15 cellular contexts compared by ENCODE assay signal in genomic region chr17:77602883-77603640, GRCh38.
DNase-seq lines count a peak whose midpoint lies in the region; ATAC-seq, FAIRE-seq and TF ChIP-seq lines count a peak whose summit lies in the region.
"Had no signal": no experiment of that assay in that cellular context is flagged by ENCODE, and none has a peak within 500 bp of the region (broad histone marks: within the 10 kb centered on the region; RNA-seq: fewer than 3 reads in every experiment).

No MANE protein-coding gene starts in this region.

- H3K36me3 ChIP-seq in lower lobe of right lung (no peaks in the 10 kb centered on the region), left lung (no peaks in the 10 kb centered on the region)

- DNase-seq in H54 (ENCODE audit: insufficient read length, low spot score) (no peak), lower lobe of right lung (no peak), AG08396 (ENCODE audit: low spot score) (no peak), NCI-H2029 treated with DMSO at 0.1 percent for 48 hours (lab: John Stamatoyannopoulos, UW) (no peak), left lung (no peak)
- DNase-seq: activated CD4-positive, alpha-beta T cell treated with anti-CD3 and anti-CD28 coated beads, Interleukin-2, amount 10 ng/mL, durations not matched to agents 24 days and 14 days; activated naive CD4-positive, alpha-beta T cell treated with anti-CD3 and anti-CD28 coated beads for 36 hours; DMS79 treated with DMSO at 0.1 percent for 48 hours; Kasumi-1; NCI-H2081 had no signal

- intact Hi-C loops in lower lobe of right lung (cut with DNase I) (no loop called here), left lung (cut with DNase I) (no loop called here)

- no peaks in the 10 kb centered on the region for H3K36me3 Mint-ChIP-seq in brain

- H3K4me1 ChIP-seq in lower lobe of right lung (peaks cover 7% of the 10 kb centered on the region), left lung (no peaks in the 10 kb centered on the region)

- H3K9me3 ChIP-seq in lower lobe of right lung (no peaks in the 10 kb centered on the region), left lung (no peaks in the 10 kb centered on the region)

- H3K9me3 Mint-ChIP-seq in brain, result peaks cover 0 to 10% (median 0%) of the 10 kb centered on the region in 5 experiments
- H3K9me3 Mint-ChIP-seq: activated CD4-positive, alpha-beta T cell treated with anti-CD3 and anti-CD28 coated beads, Interleukin-2, amount 10 ng/mL, durations not matched to agents 24 days and 14 days; activated naive CD4-positive, alpha-beta T cell treated with anti-CD3 and anti-CD28 coated beads for 36 hours had no signal

- ATAC-seq in lower lobe of right lung (no peak), GM19351 (IDR thresholded peaks at IDR 0.05; ENCODE audit: unreplicated experiment) (no peak), left lung (no peak)
- ATAC-seq: left colon had no signal

- H3K4me1 Mint-ChIP-seq in brain, result peaks cover 41% of the 10 kb centered on the region
- H3K4me1 Mint-ChIP-seq: activated CD4-positive, alpha-beta T cell treated with anti-CD3 and anti-CD28 coated beads, Interleukin-2, amount 10 ng/mL, durations not matched to agents 24 days and 14 days; B cell had no signal

- H3K27me3 Mint-ChIP-seq in brain, result peaks cover 6% of the 10 kb centered on the region

- TF ChIP-seq CTCF in brain (conservative IDR thresholded peaks at IDR 0.05) (no peak), lower lobe of right lung (IDR thresholded peaks at IDR 0.05) (no peak), left lung (IDR thresholded peaks at IDR 0.05) (no peak)

- H3K4me3 ChIP-seq in lower lobe of right lung, result no peak overlapping the region
- H3K4me3 ChIP-seq in skin epidermis, result no peak overlapping the region
- no peak overlapping the region for H3K4me3 ChIP-seq in left lung

- TF ChIP-seq POLR2A in H54 (IDR thresholded peaks at IDR 0.05; ENCODE audit: low read depth, low read length), result 0 out of 2 replicates have a peak, but pooled peaks have one; percentile 16

- peak overlapping the region in 3 of 5 experiments; percentile 60 to 89 (median 67) for H3K27ac Mint-ChIP-seq in brain
- H3K27ac Mint-ChIP-seq: activated CD4-positive, alpha-beta T cell treated with anti-CD3 and anti-CD28 coated beads, Interleukin-2, amount 10 ng/mL, durations not matched to agents 24 days and 14 days; activated naive CD4-positive, alpha-beta T cell treated with anti-CD3 and anti-CD28 coated beads for 36 hours; B cell had no signal

- no peak for FAIRE-seq in H54 (lab: Jason Lieb, UNC)

- peak overlapping the region; percentile 67 for H3K27ac ChIP-seq in lower lobe of right lung
- peak overlapping the region in 18 of 21 experiments; percentile 24 to 88 (median 72) for H3K27ac ChIP-seq in skin epidermis
- peak overlapping the region in 1 of 2 donors; percentile 13 for H3K27ac ChIP-seq in left lung

- no peak overlapping the region for H3K4me3 Mint-ChIP-seq in brain
- H3K4me3 Mint-ChIP-seq: activated CD4-positive, alpha-beta T cell treated with anti-CD3 and anti-CD28 coated beads, Interleukin-2, amount 10 ng/mL, durations not matched to agents 24 days and 14 days; activated naive CD4-positive, alpha-beta T cell treated with anti-CD3 and anti-CD28 coated beads for 36 hours; B cell had no signal

- no peaks in the 10 kb centered on the region for H3K27me3 ChIP-seq in lower lobe of right lung (ENCODE audit: low read depth)
- no peaks in the 10 kb centered on the region for H3K27me3 ChIP-seq in left lung
